ENCODE assay signal across 1 cellular context in genomic region chr20:41149679-41150131, GRCh38.
TF ChIP-seq lines count a peak whose summit lies in the region.

No MANE protein-coding gene starts in this region.

TF ChIP-seq in HepG2, 621 proteins besides CTCF, POLR2A, EP300 and RAD21 (continued from another document and continues in another):
- TF ChIP-seq, protein P1, sequence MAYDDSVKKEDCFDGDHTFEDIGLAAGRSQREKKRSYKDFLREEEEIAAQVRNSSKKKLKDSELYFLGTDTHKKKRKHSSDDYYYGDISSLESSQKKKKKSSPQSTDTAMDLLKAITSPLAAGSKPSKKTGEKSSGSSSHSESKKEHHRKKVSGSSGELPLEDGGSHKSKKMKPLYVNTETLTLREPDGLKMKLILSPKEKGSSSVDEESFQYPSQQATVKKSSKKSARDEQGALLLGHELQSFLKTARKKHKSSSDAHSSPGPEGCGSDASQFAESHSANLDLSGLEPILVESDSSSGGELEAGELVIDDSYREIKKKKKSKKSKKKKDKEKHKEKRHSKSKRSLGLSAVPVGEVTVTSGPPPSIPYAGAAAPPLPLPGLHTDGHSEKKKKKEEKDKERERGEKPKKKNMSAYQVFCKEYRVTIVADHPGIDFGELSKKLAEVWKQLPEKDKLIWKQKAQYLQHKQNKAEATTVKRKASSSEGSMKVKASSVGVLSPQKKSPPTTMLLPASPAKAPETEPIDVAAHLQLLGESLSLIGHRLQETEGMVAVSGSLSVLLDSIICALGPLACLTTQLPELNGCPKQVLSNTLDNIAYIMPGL (CRISPR knock-in tag; IDR thresholded peaks at IDR 0.05; ENCODE audit: borderline replicate concordance in 1 of 2, low read depth in 1 of 2): 0 out of 4 replicates have a peak, but pooled peaks of 1 of the 2 experiments have one; percentile 9
- TF ChIP-seq ZBTB38 (CRISPR knock-in tag; IDR thresholded peaks at IDR 0.05): 0 out of 2 replicates have a peak, but pooled peaks have one; percentile 37
- no peak for TF ChIP-seq PPARG (CRISPR knock-in tag; conservative IDR thresholded peaks at IDR 0.05)
- no peak for TF ChIP-seq ZNF737 (CRISPR knock-in tag; IDR thresholded peaks at IDR 0.05; ENCODE audit: borderline replicate concordance)
- no peak for TF ChIP-seq ZNF577 (CRISPR knock-in tag; IDR thresholded peaks at IDR 0.05; ENCODE audit: borderline replicate concordance, low read depth)
- TF ChIP-seq POLR2AphosphoS2 (IDR thresholded peaks at IDR 0.05; ENCODE audit: low read depth, low read length): no peak
- peak; percentile 35; the same call in 1 of the 2 replicates for TF ChIP-seq ARID4A (CRISPR knock-in tag; IDR thresholded peaks at IDR 0.05; ENCODE audit: borderline replicate concordance)
- no peak for TF ChIP-seq NCOA1 (CRISPR knock-in tag; IDR thresholded peaks at IDR 0.05)
- no peak for TF ChIP-seq REXO4 (CRISPR knock-in tag; IDR thresholded peaks at IDR 0.05; ENCODE audit: borderline replicate concordance)
- no peak for TF ChIP-seq ZNF136 (CRISPR knock-in tag; IDR thresholded peaks at IDR 0.05; ENCODE audit: low read depth)
- TF ChIP-seq, protein P2, sequence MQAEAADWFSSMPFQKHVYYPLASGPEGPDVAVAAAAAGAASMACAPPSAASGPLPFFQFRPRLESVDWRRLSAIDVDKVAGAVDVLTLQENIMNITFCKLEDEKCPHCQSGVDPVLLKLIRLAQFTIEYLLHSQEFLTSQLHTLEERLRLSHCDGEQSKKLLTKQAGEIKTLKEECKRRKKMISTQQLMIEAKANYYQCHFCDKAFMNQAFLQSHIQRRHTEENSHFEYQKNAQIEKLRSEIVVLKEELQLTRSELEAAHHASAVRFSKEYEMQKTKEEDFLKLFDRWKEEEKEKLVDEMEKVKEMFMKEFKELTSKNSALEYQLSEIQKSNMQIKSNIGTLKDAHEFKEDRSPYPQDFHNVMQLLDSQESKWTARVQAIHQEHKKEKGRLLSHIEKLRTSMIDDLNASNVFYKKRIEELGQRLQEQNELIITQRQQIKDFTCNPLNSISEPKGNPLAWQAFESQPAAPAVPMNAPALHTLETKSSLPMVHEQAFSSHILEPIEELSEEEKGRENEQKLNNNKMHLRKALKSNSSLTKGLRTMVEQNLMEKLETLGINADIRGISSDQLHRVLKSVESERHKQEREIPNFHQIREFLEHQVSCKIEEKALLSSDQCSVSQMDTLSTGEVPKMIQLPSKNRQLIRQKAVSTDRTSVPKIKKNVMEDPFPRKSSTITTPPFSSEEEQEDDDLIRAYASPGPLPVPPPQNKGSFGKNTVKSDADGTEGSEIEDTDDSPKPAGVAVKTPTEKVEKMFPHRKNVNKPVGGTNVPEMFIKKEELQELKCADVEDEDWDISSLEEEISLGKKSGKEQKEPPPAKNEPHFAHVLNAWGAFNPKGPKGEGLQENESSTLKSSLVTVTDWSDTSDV (CRISPR knock-in tag; IDR thresholded peaks at IDR 0.05): no peak
- peak; percentile 45 for TF ChIP-seq ZNF687 (CRISPR knock-in tag; IDR thresholded peaks at IDR 0.05)
- TF ChIP-seq, protein P3, sequence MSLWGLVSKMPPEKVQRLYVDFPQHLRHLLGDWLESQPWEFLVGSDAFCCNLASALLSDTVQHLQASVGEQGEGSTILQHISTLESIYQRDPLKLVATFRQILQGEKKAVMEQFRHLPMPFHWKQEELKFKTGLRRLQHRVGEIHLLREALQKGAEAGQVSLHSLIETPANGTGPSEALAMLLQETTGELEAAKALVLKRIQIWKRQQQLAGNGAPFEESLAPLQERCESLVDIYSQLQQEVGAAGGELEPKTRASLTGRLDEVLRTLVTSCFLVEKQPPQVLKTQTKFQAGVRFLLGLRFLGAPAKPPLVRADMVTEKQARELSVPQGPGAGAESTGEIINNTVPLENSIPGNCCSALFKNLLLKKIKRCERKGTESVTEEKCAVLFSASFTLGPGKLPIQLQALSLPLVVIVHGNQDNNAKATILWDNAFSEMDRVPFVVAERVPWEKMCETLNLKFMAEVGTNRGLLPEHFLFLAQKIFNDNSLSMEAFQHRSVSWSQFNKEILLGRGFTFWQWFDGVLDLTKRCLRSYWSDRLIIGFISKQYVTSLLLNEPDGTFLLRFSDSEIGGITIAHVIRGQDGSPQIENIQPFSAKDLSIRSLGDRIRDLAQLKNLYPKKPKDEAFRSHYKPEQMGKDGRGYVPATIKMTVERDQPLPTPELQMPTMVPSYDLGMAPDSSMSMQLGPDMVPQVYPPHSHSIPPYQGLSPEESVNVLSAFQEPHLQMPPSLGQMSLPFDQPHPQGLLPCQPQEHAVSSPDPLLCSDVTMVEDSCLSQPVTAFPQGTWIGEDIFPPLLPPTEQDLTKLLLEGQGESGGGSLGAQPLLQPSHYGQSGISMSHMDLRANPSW (CRISPR knock-in tag; IDR thresholded peaks at IDR 0.05; ENCODE audit: borderline replicate concordance): no peak
- TF ChIP-seq ZNF619 (CRISPR knock-in tag; IDR thresholded peaks at IDR 0.05): no peak
- peak; percentile 56 for TF ChIP-seq PITX1 (CRISPR knock-in tag; IDR thresholded peaks at IDR 0.05)
- TF ChIP-seq ZNF263 (CRISPR knock-in tag; IDR thresholded peaks at IDR 0.05): peak; percentile 46; the same call in 1 of the 2 replicates
- TF ChIP-seq ZNF264 (CRISPR knock-in tag; IDR thresholded peaks at IDR 0.05): no peak
- TF ChIP-seq, protein P4, sequence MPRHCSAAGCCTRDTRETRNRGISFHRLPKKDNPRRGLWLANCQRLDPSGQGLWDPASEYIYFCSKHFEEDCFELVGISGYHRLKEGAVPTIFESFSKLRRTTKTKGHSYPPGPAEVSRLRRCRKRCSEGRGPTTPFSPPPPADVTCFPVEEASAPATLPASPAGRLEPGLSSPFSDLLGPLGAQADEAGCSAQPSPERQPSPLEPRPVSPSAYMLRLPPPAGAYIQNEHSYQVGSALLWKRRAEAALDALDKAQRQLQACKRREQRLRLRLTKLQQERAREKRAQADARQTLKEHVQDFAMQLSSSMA (CRISPR knock-in tag; IDR thresholded peaks at IDR 0.05): no peak
- TF ChIP-seq ZNF234 (CRISPR knock-in tag; conservative IDR thresholded peaks at IDR 0.05): no peak
- TF ChIP-seq ASH2L (IDR thresholded peaks at IDR 0.05; ENCODE audit: insufficient read length, low read depth, low read length): no peak
- 0 out of 2 replicates have a peak, but pooled peaks have one; percentile 9 for TF ChIP-seq KAT8 (CRISPR knock-in tag; IDR thresholded peaks at IDR 0.05)
- peak; percentile 72 for TF ChIP-seq HOXA3 (CRISPR knock-in tag; IDR thresholded peaks at IDR 0.05)
- TF ChIP-seq ZNF777 (CRISPR knock-in tag; IDR thresholded peaks at IDR 0.05): no peak
- no peak for TF ChIP-seq CHD4 (IDR thresholded peaks at IDR 0.05; ENCODE audit: borderline replicate concordance, low read length)
- TF ChIP-seq ZNF232 (CRISPR knock-in tag; IDR thresholded peaks at IDR 0.05; ENCODE audit: borderline replicate concordance): peak; percentile 54; the same call in 1 of the 2 replicates
- 0 out of 2 replicates have a peak, but pooled peaks have one; percentile 13 for TF ChIP-seq CEBPB (IDR thresholded peaks at IDR 0.05; ENCODE audit: borderline replicate concordance, low read depth, low read length)
- TF ChIP-seq ZFX (CRISPR knock-in tag; IDR thresholded peaks at IDR 0.05; ENCODE audit: low read depth): peak; percentile 45; the same call in 1 of the 2 replicates
- TF ChIP-seq, protein P5, sequence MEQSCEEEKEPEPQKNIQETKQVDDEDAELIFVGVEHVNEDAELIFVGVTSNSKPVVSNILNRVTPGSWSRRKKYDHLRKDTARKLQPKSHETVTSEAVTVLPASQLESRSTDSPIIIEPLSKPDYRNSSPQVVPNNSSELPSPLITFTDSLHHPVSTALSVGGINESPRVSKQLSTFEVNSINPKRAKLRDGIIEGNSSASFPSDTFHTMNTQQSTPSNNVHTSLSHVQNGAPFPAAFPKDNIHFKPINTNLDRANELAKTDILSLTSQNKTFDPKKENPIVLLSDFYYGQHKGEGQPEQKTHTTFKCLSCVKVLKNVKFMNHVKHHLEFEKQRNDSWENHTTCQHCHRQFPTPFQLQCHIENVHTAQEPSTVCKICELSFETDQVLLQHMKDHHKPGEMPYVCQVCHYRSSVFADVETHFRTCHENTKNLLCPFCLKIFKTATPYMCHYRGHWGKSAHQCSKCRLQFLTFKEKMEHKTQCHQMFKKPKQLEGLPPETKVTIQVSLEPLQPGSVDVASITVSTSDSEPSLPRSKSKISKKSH (CRISPR knock-in tag; IDR thresholded peaks at IDR 0.05; ENCODE audit: borderline replicate concordance): 0 out of 2 replicates have a peak, but pooled peaks have one; percentile 35
- no peak for TF ChIP-seq NRL (CRISPR knock-in tag; IDR thresholded peaks at IDR 0.05; ENCODE audit: borderline replicate concordance)
- TF ChIP-seq GATAD1 (CRISPR knock-in tag; IDR thresholded peaks at IDR 0.05): 0 out of 2 replicates have a peak, but pooled peaks have one; percentile 31
- TF ChIP-seq HMG20B (CRISPR knock-in tag; conservative IDR thresholded peaks at IDR 0.05): 0 out of 2 replicates have a peak, but pooled peaks have one; percentile 3
- TF ChIP-seq ZNF660 (CRISPR knock-in tag; IDR thresholded peaks at IDR 0.05; ENCODE audit: borderline replicate concordance, low read depth): no peak
- TF ChIP-seq ZNF12 (CRISPR knock-in tag; IDR thresholded peaks at IDR 0.05): no peak
- TF ChIP-seq ZNF75D (CRISPR knock-in tag; IDR thresholded peaks at IDR 0.05; ENCODE audit: borderline replicate concordance): no peak
- 0 out of 2 replicates have a peak, but pooled peaks have one; percentile 29 for TF ChIP-seq TBX3 (IDR thresholded peaks at IDR 0.05; ENCODE audit: borderline replicate concordance)
- TF ChIP-seq DNMT1 (CRISPR knock-in tag; IDR thresholded peaks at IDR 0.05): no peak
- 0 out of 2 replicates have a peak, but pooled peaks have one; percentile 48 for TF ChIP-seq MYC (CRISPR knock-in tag; IDR thresholded peaks at IDR 0.05; ENCODE audit: borderline replicate concordance)
- TF ChIP-seq ZNF563 (CRISPR knock-in tag; IDR thresholded peaks at IDR 0.05): no peak
- no peak for TF ChIP-seq YEATS4 (CRISPR knock-in tag; IDR thresholded peaks at IDR 0.05; ENCODE audit: borderline replicate concordance)
- no peak for TF ChIP-seq ZNF143 (CRISPR knock-in tag; IDR thresholded peaks at IDR 0.05)
- 0 out of 2 replicates have a peak, but pooled peaks have one; percentile 23 for TF ChIP-seq NR2F2 (IDR thresholded peaks at IDR 0.05; ENCODE audit: borderline replicate concordance, low read depth)
- no peak for TF ChIP-seq ARNT2 (CRISPR knock-in tag; IDR thresholded peaks at IDR 0.05; ENCODE audit: low read depth)
- TF ChIP-seq NFYC (CRISPR knock-in tag; IDR thresholded peaks at IDR 0.05): no peak
